1 cellular context compared by ENCODE assay signal in genomic region chr3:81716870-81717509, GRCh38.
TF ChIP-seq lines count a peak whose summit lies in the region.

No MANE protein-coding gene starts in this region.

TF ChIP-seq in HepG2, 621 proteins besides CTCF, POLR2A, EP300 and RAD21 (continued from another document and continues in another):
- TF ChIP-seq ZBTB26 (CRISPR knock-in tag; IDR thresholded peaks at IDR 0.05; ENCODE audit: borderline replicate concordance) = 0 out of 2 replicates have a peak, but pooled peaks have one; percentile 40
- TF ChIP-seq HOXA3 (CRISPR knock-in tag; IDR thresholded peaks at IDR 0.05) = peak; percentile 51; the same call in 1 of the 2 replicates
- peak; percentile 89 for TF ChIP-seq PITX1 (CRISPR knock-in tag; IDR thresholded peaks at IDR 0.05)
- peak; percentile 89 for TF ChIP-seq ELF3 (CRISPR knock-in tag; IDR thresholded peaks at IDR 0.05)
- peak; percentile 68; the same call in 1 of the 2 replicates for TF ChIP-seq ZNF33A (CRISPR knock-in tag; IDR thresholded peaks at IDR 0.05; ENCODE audit: borderline replicate concordance)
- TF ChIP-seq NCOA1 (CRISPR knock-in tag; IDR thresholded peaks at IDR 0.05) = peak; percentile 91; the same call in 1 of the 2 replicates
- TF ChIP-seq ZBTB33 (CRISPR knock-in tag; IDR thresholded peaks at IDR 0.05) = 0 out of 2 replicates have a peak, but pooled peaks have one; percentile 48
- TF ChIP-seq SNAPC2 (CRISPR knock-in tag; IDR thresholded peaks at IDR 0.05) = no peak
- TF ChIP-seq ATF4 (CRISPR knock-in tag; IDR thresholded peaks at IDR 0.05) = peak in 1 of 2 experiments; percentile 96; a peak in 2 of 4 replicates
- TF ChIP-seq THAP11 (CRISPR knock-in tag; IDR thresholded peaks at IDR 0.05) = peak; percentile 82
- TF ChIP-seq FOXP1 (IDR thresholded peaks at IDR 0.05) = no peak
- peak; percentile 96 for TF ChIP-seq FOXP1 (CRISPR knock-in tag; IDR thresholded peaks at IDR 0.05)
- no peak for TF ChIP-seq ZNF207 (IDR thresholded peaks at IDR 0.05; ENCODE audit: borderline replicate concordance)
- no peak for TF ChIP-seq ZNF7 (CRISPR knock-in tag; IDR thresholded peaks at IDR 0.05)
- TF ChIP-seq SP5 (CRISPR knock-in tag; IDR thresholded peaks at IDR 0.05; ENCODE audit: borderline replicate concordance, low read depth) = peak; percentile 70
- peak; percentile 92 for TF ChIP-seq ARNTL (CRISPR knock-in tag; IDR thresholded peaks at IDR 0.05)
- no peak for TF ChIP-seq RFX5 (IDR thresholded peaks at IDR 0.05; ENCODE audit: low read depth, low read length)
- TF ChIP-seq ZNF3 (CRISPR knock-in tag; IDR thresholded peaks at IDR 0.05) = peak; percentile 92
- peak; percentile 99 for TF ChIP-seq ARID5B (CRISPR knock-in tag; IDR thresholded peaks at IDR 0.05)
- TF ChIP-seq SRY (CRISPR knock-in tag; IDR thresholded peaks at IDR 0.05) = no peak
- no peak for TF ChIP-seq CREB1 (IDR thresholded peaks at IDR 0.05)
- TF ChIP-seq CREB1 (CRISPR knock-in tag; IDR thresholded peaks at IDR 0.05) = peak; percentile 78
- peak; percentile 30; the same call in 1 of the 2 replicates for TF ChIP-seq ZNF460 (CRISPR knock-in tag; IDR thresholded peaks at IDR 0.05; ENCODE audit: borderline replicate concordance)
- peak; percentile 95 for TF ChIP-seq SKI (IDR thresholded peaks at IDR 0.05; ENCODE audit: partially characterized antibody)
- peak; percentile 57 for TF ChIP-seq GATAD1 (CRISPR knock-in tag; IDR thresholded peaks at IDR 0.05)
- no peak for TF ChIP-seq FOXA1 (IDR thresholded peaks at IDR 0.05)
- peak; percentile 86 for TF ChIP-seq FOXA1 (CRISPR knock-in tag; IDR thresholded peaks at IDR 0.05)
- TF ChIP-seq SMYD3 (CRISPR knock-in tag; IDR thresholded peaks at IDR 0.05) = peak; percentile 70; the same call in 1 of the 2 replicates
- TF ChIP-seq MBD4 (IDR thresholded peaks at IDR 0.05; ENCODE audit: borderline replicate concordance, low read length) = 0 out of 2 replicates have a peak, but pooled peaks have one; percentile 64
- TF ChIP-seq ZNF800 (CRISPR knock-in tag; IDR thresholded peaks at IDR 0.05) = peak; percentile 30; the same call in 1 of the 2 replicates
- peak; percentile 75; the same call in 1 of the 2 replicates for TF ChIP-seq IKZF5 (CRISPR knock-in tag; IDR thresholded peaks at IDR 0.05)
- peak; percentile 96 for TF ChIP-seq ZMYM4 (CRISPR knock-in tag; IDR thresholded peaks at IDR 0.05)
- no peak for TF ChIP-seq ZNF501 (CRISPR knock-in tag; IDR thresholded peaks at IDR 0.05)
- peak in 1 of 2 experiments; percentile 85; a peak in 2 of 4 replicates for TF ChIP-seq KLF16 (CRISPR knock-in tag; IDR thresholded peaks at IDR 0.05)
- no peak for TF ChIP-seq HNRNPL (IDR thresholded peaks at IDR 0.05; ENCODE audit: low read depth, low read length)
- peak; percentile 81 for TF ChIP-seq CREM (IDR thresholded peaks at IDR 0.05)
- no peak for TF ChIP-seq CREM (CRISPR knock-in tag; IDR thresholded peaks at IDR 0.05)
- TF ChIP-seq ZNF792 (CRISPR knock-in tag; IDR thresholded peaks at IDR 0.05) = peak; percentile 81; the same call in 1 of the 2 replicates
- peak; percentile 69; the same call in 1 of the 2 replicates for TF ChIP-seq MEIS1 (CRISPR knock-in tag; IDR thresholded peaks at IDR 0.05; ENCODE audit: borderline replicate concordance)
- peak; percentile 42; the same call in 1 of the 2 replicates for TF ChIP-seq ZBED4 (CRISPR knock-in tag; IDR thresholded peaks at IDR 0.05; ENCODE audit: borderline replicate concordance)
- TF ChIP-seq ZNF614 (CRISPR knock-in tag; IDR thresholded peaks at IDR 0.05; ENCODE audit: borderline replicate concordance) = peak; percentile 99
- peak; percentile 61; the same call in 1 of the 2 replicates for TF ChIP-seq STAT6 (CRISPR knock-in tag; IDR thresholded peaks at IDR 0.05; ENCODE audit: borderline replicate concordance)
- 0 out of 2 replicates have a peak, but pooled peaks have one; percentile 26 for TF ChIP-seq POGK (CRISPR knock-in tag; conservative IDR thresholded peaks at IDR 0.05)
- TF ChIP-seq HNF4A (CRISPR knock-in tag; IDR thresholded peaks at IDR 0.05) = peak; percentile 80
- TF ChIP-seq NR2F2 (IDR thresholded peaks at IDR 0.05; ENCODE audit: borderline replicate concordance, low read depth) = peak; percentile 97
